ENCODE assay signal across 8 cellular contexts in the genomic region with DNA sequence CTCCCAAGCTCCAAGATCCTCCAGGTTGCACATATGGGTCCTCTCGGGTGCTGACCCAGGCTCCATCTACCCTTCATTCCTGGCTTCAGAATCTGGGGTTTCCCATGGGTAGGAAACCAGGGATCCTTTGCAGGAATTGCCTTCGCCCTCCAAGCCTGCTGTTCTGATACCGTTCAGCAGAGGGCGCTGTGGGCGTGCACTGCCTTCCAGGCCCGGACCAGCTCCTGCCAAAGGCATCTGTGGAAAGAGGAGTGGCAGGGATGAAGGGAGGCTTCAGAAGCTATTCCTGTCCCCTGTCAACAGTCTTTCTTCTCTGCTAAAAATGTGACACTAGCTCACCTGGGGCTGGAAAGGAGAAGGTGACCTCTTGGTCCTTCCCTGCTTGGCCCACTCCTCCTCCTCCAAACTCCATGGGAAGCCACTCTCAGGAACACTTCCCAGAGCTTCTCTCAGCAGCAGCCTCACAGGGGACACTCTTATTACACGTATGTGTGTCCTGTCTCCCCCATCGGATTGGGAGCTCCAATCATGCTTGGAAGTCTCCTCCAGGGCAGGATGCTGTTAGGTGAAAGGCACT.
DNase-seq lines count a peak whose midpoint lies in the region; ATAC-seq and TF ChIP-seq lines count a peak whose summit lies in the region.

No MANE protein-coding gene starts in this region.

- H3K9me3 ChIP-seq in HEK293 (ENCODE audit: control insufficient read depth, insufficient read depth, low read depth, low read length) (no peaks in the 10 kb centered on the region), endodermal cell (ENCODE audit: control insufficient read depth, low read length) (no peaks in the 10 kb centered on the region)

- no peak for ATAC-seq in activated T-helper 17 cell treated with anti-CD3 and anti-CD28 coated beads, Interleukin-2, amount 50 U/mL, for 72 hours (replicated peaks)

- no peaks in the 10 kb centered on the region for H3K36me3 ChIP-seq in HEK293 (ENCODE audit: control insufficient read depth in 2 of 2, insufficient read depth in 1 of 2, low read length in 2 of 2)
- no peaks in the 10 kb centered on the region for H3K36me3 ChIP-seq in endodermal cell (ENCODE audit: control insufficient read depth, insufficient read depth, low read length)

- DNase-seq in CD1c-positive myeloid dendritic cell (ENCODE audit: extremely low spot score) (peak; percentile 22), SK-MEL-5 (ENCODE audit: low read depth, low spot score) (peak; percentile 67), endodermal cell (peak; percentile 97), middle frontal gyrus (ENCODE audit: extremely low spot score, low spot score) (peak; percentile 62), ureter (ENCODE audit: low spot score) (peak; percentile 59), cortex of kidney (lab: John Stamatoyannopoulos, UW) (no peak)

- TF ChIP-seq CTCF in HEK293 (tag by site-specific recombination; IDR thresholded peaks at IDR 0.05) (peak; percentile 69), endodermal cell (conservative IDR thresholded peaks at IDR 0.05) (peak; percentile 95)

- in situ Hi-C loops in SK-MEL-5 (cut with HindIII; ENCODE audit: low pct_unique_long_range_greater_than_20kb, low sequenced_read_pairs), result no loop called here

- H3K36me3 Mint-ChIP-seq in endodermal cell (ENCODE audit: low read depth), result no peaks in the 10 kb centered on the region
- H3K36me3 Mint-ChIP-seq in activated T-helper 17 cell treated with anti-CD3 and anti-CD28 coated beads, Interleukin-2, amount 50 U/mL, for 72 hours (ENCODE audit: low read depth), result no peaks in the 10 kb centered on the region

- no peaks in the 10 kb centered on the region for H3K4me1 Mint-ChIP-seq in endodermal cell
- H3K4me1 Mint-ChIP-seq in activated T-helper 17 cell treated with anti-CD3 and anti-CD28 coated beads, Interleukin-2, amount 50 U/mL, for 72 hours, result peaks cover 9% of the 10 kb centered on the region

- H3K27ac Mint-ChIP-seq in endodermal cell, result no peak overlapping the region
- H3K27ac Mint-ChIP-seq in activated T-helper 17 cell treated with anti-CD3 and anti-CD28 coated beads, Interleukin-2, amount 50 U/mL, for 72 hours, result no peak overlapping the region

- POLR2A ChIA-PET in HEK293 (lab: Yijun Ruan, JAX), result interaction anchor here (1.1 kb wide), 1 partner anchor 132 kb away, joined by 3 read pairs; no protein-coding TSS in a partner anchor

- CTCF ChIA-PET in HEK293 (lab: Yijun Ruan, JAX), result interaction anchor here (0.5 to 4.8 kb wide), 62 partner anchors 8 to 1839 kb away, joined by 3 to 75 read pairs (median 4); a partner anchor contains a TSS

- no peaks in the 10 kb centered on the region for H3K9me3 Mint-ChIP-seq in endodermal cell
- H3K9me3 Mint-ChIP-seq in activated T-helper 17 cell treated with anti-CD3 and anti-CD28 coated beads, Interleukin-2, amount 50 U/mL, for 72 hours, result peaks cover 5% of the 10 kb centered on the region

- WGBS in endodermal cell (ENCODE audit: insufficient coverage in 1 of 2, insufficient read length in 1 of 2), 2 experiments, result 11 to 16% methylated on average over 3 to 8 of the region's 8 CpGs

- H3K4me3 Mint-ChIP-seq in endodermal cell, result no peak overlapping the region
- no peak overlapping the region for H3K4me3 Mint-ChIP-seq in activated T-helper 17 cell treated with anti-CD3 and anti-CD28 coated beads, Interleukin-2, amount 50 U/mL, for 72 hours

- H3K4me3 ChIP-seq in HEK293 (ENCODE audit: low read depth, low read length) (no peak overlapping the region), endodermal cell (ENCODE audit: low read length) (no peak overlapping the region)

- no peak overlapping the region for H3K9ac ChIP-seq in endodermal cell (ENCODE audit: extremely low read depth, low read length, poor library complexity, severe bottlenecking)

- H3K27ac ChIP-seq in HEK293 (ENCODE audit: extremely low read depth, low read depth, low read length) (no peak overlapping the region), endodermal cell (ENCODE audit: low read depth, low read length) (no peak overlapping the region)

- peaks cover 90% of the 10 kb centered on the region for H3K27me3 Mint-ChIP-seq in endodermal cell (ENCODE audit: insufficient read depth)
- H3K27me3 Mint-ChIP-seq in activated T-helper 17 cell treated with anti-CD3 and anti-CD28 coated beads, Interleukin-2, amount 50 U/mL, for 72 hours, result peaks cover 39% of the 10 kb centered on the region

- H3K4me1 ChIP-seq in HEK293 (ENCODE audit: control insufficient read depth, insufficient read depth, low read length) (peaks cover 14% of the 10 kb centered on the region), endodermal cell (ENCODE audit: control insufficient read depth, insufficient read depth, low read length) (no peaks in the 10 kb centered on the region)

- peaks cover 91% of the 10 kb centered on the region for H3K27me3 ChIP-seq in endodermal cell (ENCODE audit: control insufficient read depth, insufficient read depth, low read length, poor library complexity, severe bottlenecking)

TF ChIP-seq in HEK293, 187 proteins besides CTCF, POLR2A, EP300 and RAD21 (continues in another document):
- TF ChIP-seq, protein P1, sequence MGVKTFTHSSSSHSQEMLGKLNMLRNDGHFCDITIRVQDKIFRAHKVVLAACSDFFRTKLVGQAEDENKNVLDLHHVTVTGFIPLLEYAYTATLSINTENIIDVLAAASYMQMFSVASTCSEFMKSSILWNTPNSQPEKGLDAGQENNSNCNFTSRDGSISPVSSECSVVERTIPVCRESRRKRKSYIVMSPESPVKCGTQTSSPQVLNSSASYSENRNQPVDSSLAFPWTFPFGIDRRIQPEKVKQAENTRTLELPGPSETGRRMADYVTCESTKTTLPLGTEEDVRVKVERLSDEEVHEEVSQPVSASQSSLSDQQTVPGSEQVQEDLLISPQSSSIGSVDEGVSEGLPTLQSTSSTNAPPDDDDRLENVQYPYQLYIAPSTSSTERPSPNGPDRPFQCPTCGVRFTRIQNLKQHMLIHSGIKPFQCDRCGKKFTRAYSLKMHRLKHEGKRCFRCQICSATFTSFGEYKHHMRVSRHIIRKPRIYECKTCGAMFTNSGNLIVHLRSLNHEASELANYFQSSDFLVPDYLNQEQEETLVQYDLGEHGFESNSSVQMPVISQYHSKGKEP (tag by site-specific recombination; IDR thresholded peaks at IDR 0.05), result no peak
- no peak for TF ChIP-seq ZNF404 (tag by site-specific recombination; IDR thresholded peaks at IDR 0.05)
- no peak for TF ChIP-seq ZNF248 (tag by site-specific recombination; IDR thresholded peaks at IDR 0.05)
- TF ChIP-seq SP7 (tag by site-specific recombination; IDR thresholded peaks at IDR 0.05), result 0 out of 2 replicates have a peak, but pooled peaks have one; percentile 34
- no peak for TF ChIP-seq ZNF600 (tag by site-specific recombination; IDR thresholded peaks at IDR 0.05)
- TF ChIP-seq, protein P2, sequence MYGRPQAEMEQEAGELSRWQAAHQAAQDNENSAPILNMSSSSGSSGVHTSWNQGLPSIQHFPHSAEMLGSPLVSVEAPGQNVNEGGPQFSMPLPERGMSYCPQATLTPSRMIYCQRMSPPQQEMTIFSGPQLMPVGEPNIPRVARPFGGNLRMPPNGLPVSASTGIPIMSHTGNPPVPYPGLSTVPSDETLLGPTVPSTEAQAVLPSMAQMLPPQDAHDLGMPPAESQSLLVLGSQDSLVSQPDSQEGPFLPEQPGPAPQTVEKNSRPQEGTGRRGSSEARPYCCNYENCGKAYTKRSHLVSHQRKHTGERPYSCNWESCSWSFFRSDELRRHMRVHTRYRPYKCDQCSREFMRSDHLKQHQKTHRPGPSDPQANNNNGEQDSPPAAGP (tag by site-specific recombination; IDR thresholded peaks at IDR 0.05), result no peak
- TF ChIP-seq GLI4 (tag by site-specific recombination; IDR thresholded peaks at IDR 0.05), result no peak
- peak; percentile 54; the same call in 1 of the 2 replicates for TF ChIP-seq ZNF366 (tag by site-specific recombination; conservative IDR thresholded peaks at IDR 0.05)
- peak; percentile 82 for TF ChIP-seq IKZF3 (tag by site-specific recombination; IDR thresholded peaks at IDR 0.05)
- no peak for TF ChIP-seq ZNF223 (tag by site-specific recombination; IDR thresholded peaks at IDR 0.05)
- no peak for TF ChIP-seq ZNF549 (tag by site-specific recombination; IDR thresholded peaks at IDR 0.05)
- peak; percentile 100 for TF ChIP-seq ZNF2 (tag by site-specific recombination; IDR thresholded peaks at IDR 0.05)
- peak; percentile 24; the same call in 1 of the 2 replicates for TF ChIP-seq ZNF394 (tag by site-specific recombination; IDR thresholded peaks at IDR 0.05; ENCODE audit: borderline replicate concordance)
- TF ChIP-seq ZNF16 (tag by site-specific recombination; IDR thresholded peaks at IDR 0.05; ENCODE audit: low read depth), result no peak
